In the genomic region with DNA sequence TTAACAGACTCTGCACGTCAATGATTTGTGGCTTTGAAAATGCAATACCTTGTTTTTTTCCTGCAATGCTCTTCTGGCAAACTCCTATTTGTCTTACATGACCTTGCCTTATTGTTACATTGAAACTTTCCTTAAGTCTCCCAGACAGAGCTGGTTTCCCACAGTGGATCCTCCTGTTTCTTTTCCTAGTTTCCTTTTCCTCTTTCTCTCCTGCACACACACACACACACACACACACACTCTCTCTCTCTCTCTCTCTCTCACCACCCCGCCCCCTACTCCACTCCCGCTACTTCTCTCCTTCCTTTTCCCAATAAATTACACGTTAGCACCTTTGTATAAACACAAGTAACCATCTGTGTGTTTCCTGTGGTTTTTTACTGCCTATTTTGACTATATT, we compare ENCODE assay signal across 12 cellular contexts. TPM values are rescaled to one million over a fixed set of nuclear protein-coding genes. Genes with fewer than 3 reads are reported as not detected.
DNase-seq lines count a peak whose midpoint lies in the region; ATAC-seq and TF ChIP-seq lines count a peak whose summit lies in the region.
"Had no signal": no experiment of that assay in that cellular context is flagged by ENCODE, and none has a peak within 500 bp of the region (broad histone marks: within the 10 kb centered on the region; RNA-seq: fewer than 3 reads in every experiment).

No MANE protein-coding gene starts in this region.

- CTCF ChIA-PET in activated naive CD4-positive, alpha-beta T cell treated with anti-CD3 and anti-CD28 coated beads, Interleukin-2, amount 10 ng/mL, durations not matched to agents 7 days and 5 days (lab: Charles Lee) = interaction anchor here (0.8 to 1.5 kb wide), 4 partner anchors 8 to 239 kb away, joined by 3 read pairs; no protein-coding TSS in a partner anchor

- peak overlapping the region; percentile 98 for H3K4me2 ChIP-seq in skeletal muscle satellite cell (ENCODE audit: low read length)

- H3K36me3 ChIP-seq in endodermal cell (ENCODE audit: control insufficient read depth, insufficient read depth, low read length) = peaks cover 48% of the 10 kb centered on the region
- peaks cover 20% of the 10 kb centered on the region for H3K36me3 ChIP-seq in skeletal muscle satellite cell (ENCODE audit: insufficient read depth, low read length)
- H3K36me3 ChIP-seq in psoas muscle (ENCODE audit: insufficient read depth in 1 of 2, low read depth in 1 of 2) = no peaks in the 10 kb centered on the region
- peaks cover 49% of the 10 kb centered on the region for H3K36me3 ChIP-seq in WERI-Rb-1

- intact Hi-C loops in psoas muscle (cut with DNase I) = no loop called here

- H3K9me3 ChIP-seq in endodermal cell (ENCODE audit: control insufficient read depth, low read length) (no peaks in the 10 kb centered on the region), skeletal muscle satellite cell (replicated peaks; ENCODE audit: low read length) (no peaks in the 10 kb centered on the region), psoas muscle (no peaks in the 10 kb centered on the region), WERI-Rb-1 (ENCODE audit: severe bottlenecking) (no peaks in the 10 kb centered on the region)

- H3K9ac ChIP-seq in endodermal cell (ENCODE audit: extremely low read depth, low read length, poor library complexity, severe bottlenecking) (peak overlapping the region; percentile 89), skeletal muscle satellite cell (ENCODE audit: low read depth, low read length) (peak overlapping the region; percentile 83)

- TF ChIP-seq CTCF in endodermal cell (conservative IDR thresholded peaks at IDR 0.05) = no peak
- no peak for TF ChIP-seq CTCF in psoas muscle (IDR thresholded peaks at IDR 0.05)
- no peak for TF ChIP-seq CTCF in WERI-Rb-1 (IDR thresholded peaks at IDR 0.05; ENCODE audit: low read depth, low read length)

- no peak overlapping the region for H3K4me3 Mint-ChIP-seq in activated naive CD4-positive, alpha-beta T cell treated with anti-CD3 and anti-CD28 coated beads, Interleukin-2, amount 10 ng/mL, durations not matched to agents 7 days and 5 days
- no peak overlapping the region for H3K4me3 Mint-ChIP-seq in endodermal cell

- peaks cover 27% of the 10 kb centered on the region for H3K36me3 Mint-ChIP-seq in activated naive CD4-positive, alpha-beta T cell treated with anti-CD3 and anti-CD28 coated beads, Interleukin-2, amount 10 ng/mL, durations not matched to agents 7 days and 5 days
- peaks cover 49% of the 10 kb centered on the region for H3K36me3 Mint-ChIP-seq in endodermal cell (ENCODE audit: low read depth)

- no peak overlapping the region for H3K27ac ChIP-seq in endodermal cell (ENCODE audit: low read depth, low read length)
- H3K27ac ChIP-seq in psoas muscle = no peak overlapping the region
- H3K27ac ChIP-seq in WERI-Rb-1 = no peak overlapping the region

- 76 to 87% methylated on average over 1 of the region's 4 CpGs for WGBS in endodermal cell (ENCODE audit: insufficient coverage in 1 of 2, insufficient read length in 1 of 2), 2 experiments
- WGBS in psoas muscle, 3 donors = 75 to 86% (median 84%) methylated on average over 4 of the region's 4 CpGs

- H3K27me3 ChIP-seq in endodermal cell (ENCODE audit: control insufficient read depth, insufficient read depth, low read length, poor library complexity, severe bottlenecking) (no peaks in the 10 kb centered on the region), skeletal muscle satellite cell (ENCODE audit: control insufficient read depth, insufficient read depth, low read length) (no peaks in the 10 kb centered on the region), psoas muscle (ENCODE audit: insufficient read depth in 3 of 3, low read length in 2 of 3) (no peaks in the 10 kb centered on the region), WERI-Rb-1 (ENCODE audit: insufficient read depth, low read depth, severe bottlenecking) (no peaks in the 10 kb centered on the region)

- peaks cover 16% of the 10 kb centered on the region for H3K4me1 Mint-ChIP-seq in activated naive CD4-positive, alpha-beta T cell treated with anti-CD3 and anti-CD28 coated beads, Interleukin-2, amount 10 ng/mL, durations not matched to agents 7 days and 5 days
- H3K4me1 Mint-ChIP-seq in endodermal cell = peaks cover 21% of the 10 kb centered on the region

- H3K27me3 Mint-ChIP-seq in activated naive CD4-positive, alpha-beta T cell treated with anti-CD3 and anti-CD28 coated beads, Interleukin-2, amount 10 ng/mL, durations not matched to agents 7 days and 5 days = no peaks in the 10 kb centered on the region
- H3K27me3 Mint-ChIP-seq in endodermal cell (ENCODE audit: insufficient read depth) = no peaks in the 10 kb centered on the region

- peak overlapping the region; percentile 9 for H3K27ac Mint-ChIP-seq in activated naive CD4-positive, alpha-beta T cell treated with anti-CD3 and anti-CD28 coated beads, Interleukin-2, amount 10 ng/mL, durations not matched to agents 7 days and 5 days
- H3K27ac Mint-ChIP-seq in endodermal cell = no peak overlapping the region

- no peak for ATAC-seq in psoas muscle

- H3K4me3 ChIP-seq in endodermal cell (ENCODE audit: low read length) (peak overlapping the region; percentile 99), skeletal muscle satellite cell (ENCODE audit: low read length) (peak overlapping the region; percentile 76), psoas muscle (no peak overlapping the region), WERI-Rb-1 (ENCODE audit: low read depth, low read length) (no peak overlapping the region)

- H3K4me1 ChIP-seq in endodermal cell (ENCODE audit: control insufficient read depth, insufficient read depth, low read length) (peaks cover 10% of the 10 kb centered on the region), skeletal muscle satellite cell (ENCODE audit: control insufficient read depth, insufficient read depth, low read length) (peaks cover 25% of the 10 kb centered on the region), psoas muscle (peaks cover 26% of the 10 kb centered on the region)

- no peaks in the 10 kb centered on the region for H3K9me3 Mint-ChIP-seq in activated naive CD4-positive, alpha-beta T cell treated with anti-CD3 and anti-CD28 coated beads, Interleukin-2, amount 10 ng/mL, durations not matched to agents 7 days and 5 days
- no peaks in the 10 kb centered on the region for H3K9me3 Mint-ChIP-seq in endodermal cell

- DNase-seq in activated naive CD4-positive, alpha-beta T cell treated with anti-CD3 and anti-CD28 coated beads, Interleukin-2, amount 10 ng/mL, durations not matched to agents 7 days and 5 days = no peak
- DNase-seq in activated naive CD4-positive, alpha-beta T cell treated with Interleukin-2 at 50 U/mL for 16 hours = no peak
- DNase-seq in NCI-H460 (ENCODE audit: extremely low read depth, low read depth) = peak; percentile 16
- no peak for DNase-seq in endodermal cell
- DNase-seq in cerebellar cortex (ENCODE audit: low spot score) = no peak
- no peak for DNase-seq in psoas muscle
- DNase-seq in WERI-Rb-1 = no peak
- DNase-seq: cortex of kidney; NCI-H510A; stimulated activated naive CD4-positive, alpha-beta T cell treated with Interleukin-2 at 50 U/mL for 16 hours; T-helper 9 cell had no signal

RNA-seq across cellular contexts. Expression of gene ORC6, which starts 2.3 kb away (rescaled TPM):
- total RNA-seq in NCI-H460 (2014; rRNA removed; shearing (Covaris generic)) = 24.3 and 29.1 TPM in 2 replicates
- 98.8 and 104 TPM in 2 replicates for polyA plus RNA-seq in NCI-H460 (2014; cell fraction: nucleus; rRNA removed)
- total RNA-seq in endodermal cell (100 to 1,000 TPM in 1 of 2 donors, 10 to 100 TPM in 1; 94.9 to 128 TPM), psoas muscle (under 1 TPM; 0.26 to 0.79 (median 0.34) TPM)
- polyA plus RNA-seq in endodermal cell (2013, experiment 1 of 2) = 70.7 TPM
- 64.0 TPM for polyA plus RNA-seq in endodermal cell (2013, experiment 2 of 2)
- 9.4 and 11.4 TPM in 2 replicates for total RNA-seq in skeletal muscle satellite cell (2012; rRNA removed)
- 1 to 10 TPM in 2 of 3 donors, under 1 TPM in 1; 0.70 to 2.5 (median 1.6) TPM for polyA plus RNA-seq in psoas muscle

RNA-seq across cellular contexts. Expression of gene VPS35, which starts 2.7 kb away (rescaled TPM):
- total RNA-seq in NCI-H460 (2014; rRNA removed; shearing (Covaris generic)) = 85.3 and 119 TPM in 2 replicates
- 70.9 and 75.4 TPM in 2 replicates for polyA plus RNA-seq in NCI-H460 (2014; cell fraction: nucleus; rRNA removed)
- total RNA-seq in endodermal cell (100 to 1,000 TPM in 1 of 2 donors, 10 to 100 TPM in 1; 95.7 to 119 TPM), psoas muscle (10 to 100 TPM; 29.9 to 49.8 (median 40.4) TPM)
- 62.9 TPM for polyA plus RNA-seq in endodermal cell (2013, experiment 1 of 2)
- 62.4 TPM for polyA plus RNA-seq in endodermal cell (2013, experiment 2 of 2)
- total RNA-seq in skeletal muscle satellite cell (2012; rRNA removed) = 117 and 168 TPM in 2 replicates
- polyA plus RNA-seq in psoas muscle = 10 to 100 TPM; 22.8 to 47.0 (median 23.5) TPM

RNA-seq across cellular contexts. Expression of gene MYLK3, which starts 56.4 kb away (rescaled TPM):
- total RNA-seq in NCI-H460 (2014; rRNA removed; shearing (Covaris generic)) = 0.10 and 0.40 TPM in 2 replicates
- polyA plus RNA-seq in NCI-H460 (2014; cell fraction: nucleus; rRNA removed) = 0.31 and 0.44 TPM in 2 replicates
- total RNA-seq in endodermal cell (1 to 10 TPM; 2.3 to 4.0 TPM), psoas muscle (10 to 100 TPM; 13.2 to 41.1 (median 36.6) TPM)
- polyA plus RNA-seq in endodermal cell (2013, experiment 1 of 2) = 1.1 TPM
- 0.95 TPM for polyA plus RNA-seq in endodermal cell (2013, experiment 2 of 2)
- total RNA-seq in skeletal muscle satellite cell (2012; rRNA removed) = 0.22 TPM in 1 of 2 replicates, not detected in the other
- polyA plus RNA-seq in psoas muscle = 1 to 10 TPM; 1.4 to 6.8 (median 5.4) TPM

Comparison
In these comparisons a context has a peak if more than half of its experiments do, and no peak if none do; other contexts are left out.
1. H3K4me3 ChIP-seq: peak in endodermal cell (single experiment) and skeletal muscle satellite cell (single experiment); none in psoas muscle (single experiment) and WERI-Rb-1 (single experiment).
2. RNA of gene ORC6, which starts 2.3 kb away (total RNA-seq): 94.9 to 128 TPM in endodermal cell and 24.3 to 29.1 TPM in NCI-H460; 0.26 to 0.79 TPM in psoas muscle; every median in the first group is over 10 times any median in the second.